In genomic region chr3:188916934-188917391, GRCh38 we compare ENCODE assay signal across 9 cellular contexts.
A peak's percentile ranks its signal among the peaks of the same experiment; 100 is the strongest.
DNase-seq lines count a peak whose midpoint lies in the region; ATAC-seq lines count a peak whose summit lies in the region.
"Had no signal": no experiment of that assay in that cellular context is flagged by ENCODE, and none has a peak within 500 bp of the region (broad histone marks: within the 10 kb centered on the region; RNA-seq: fewer than 3 reads in every experiment).

No MANE protein-coding gene starts in this region.

- ATAC-seq in activated CD4-positive, CD25-positive, alpha-beta regulatory T cell treated with anti-CD3 and anti-CD28 coated beads, Interleukin-2, amount 50 U/mL, for 24 hours: peak; percentile 52 to 67
- peak; percentile 46 for ATAC-seq in HG02938 (IDR thresholded peaks at IDR 0.05; ENCODE audit: unreplicated experiment)
- peak; percentile 71 for ATAC-seq in memory B cell (ENCODE audit: low read depth)
- ATAC-seq in GM19397 (IDR thresholded peaks at IDR 0.05; ENCODE audit: unreplicated experiment): no peak

- peaks cover 7% of the 10 kb centered on the region for H3K36me3 Mint-ChIP-seq in T-helper 2 cell treated with Interferon-gamma antibody and Interleukin-4, amounts not matched to agents 5 μg/mL and 100 μg/mL, for 36 hours (ENCODE audit: low read depth)
- H3K36me3 Mint-ChIP-seq in memory B cell: no peaks in the 10 kb centered on the region

- no peaks in the 10 kb centered on the region for H3K27me3 Mint-ChIP-seq in T-helper 2 cell treated with Interferon-gamma antibody and Interleukin-4, amounts not matched to agents 5 μg/mL and 100 μg/mL, for 36 hours (ENCODE audit: low read depth)
- H3K27me3 Mint-ChIP-seq in memory B cell: no peaks in the 10 kb centered on the region

- H3K4me3 Mint-ChIP-seq in T-helper 2 cell treated with Interferon-gamma antibody and Interleukin-4, amounts not matched to agents 5 μg/mL and 100 μg/mL, for 36 hours: peak overlapping the region; percentile 52
- no peak overlapping the region for H3K4me3 Mint-ChIP-seq in memory B cell

- no peak for DNase-seq in activated CD4-positive, CD25-positive, alpha-beta regulatory T cell treated with anti-CD3 and anti-CD28 coated beads, Interleukin-2, amount 50 U/mL, for 72 hours
- peak; percentile 47 for DNase-seq in T-helper 2 cell treated with Interferon-gamma antibody and Interleukin-4, amounts not matched to agents 5 μg/mL and 100 μg/mL, for 36 hours (ENCODE audit: low spot score)
- DNase-seq in memory B cell (ENCODE audit: low spot score in 2 of 2) (no peak), HUDEP-2 (lab: John Stamatoyannopoulos, UW; ENCODE audit: unreplicated experiment in 76 of 76) (no peak), GM19238 (ENCODE audit: insufficient read length, low spot score) (no peak)
- DNase-seq: posterior cingulate gyrus had no signal

- peaks cover 38% of the 10 kb centered on the region for H3K4me1 Mint-ChIP-seq in T-helper 2 cell treated with Interferon-gamma antibody and Interleukin-4, amounts not matched to agents 5 μg/mL and 100 μg/mL, for 36 hours (ENCODE audit: low read depth)
- peaks cover 19% of the 10 kb centered on the region for H3K4me1 Mint-ChIP-seq in memory B cell

- peaks cover 8% of the 10 kb centered on the region for H3K9me3 Mint-ChIP-seq in T-helper 2 cell treated with Interferon-gamma antibody and Interleukin-4, amounts not matched to agents 5 μg/mL and 100 μg/mL, for 36 hours
- H3K9me3 Mint-ChIP-seq in memory B cell: peaks cover 1% of the 10 kb centered on the region

- peak overlapping the region; percentile 77 for H3K27ac Mint-ChIP-seq in T-helper 2 cell treated with Interferon-gamma antibody and Interleukin-4, amounts not matched to agents 5 μg/mL and 100 μg/mL, for 36 hours
- peak overlapping the region; percentile 56 for H3K27ac Mint-ChIP-seq in memory B cell
